ENCODE assay signal across 8 cellular contexts in the genomic region with DNA sequence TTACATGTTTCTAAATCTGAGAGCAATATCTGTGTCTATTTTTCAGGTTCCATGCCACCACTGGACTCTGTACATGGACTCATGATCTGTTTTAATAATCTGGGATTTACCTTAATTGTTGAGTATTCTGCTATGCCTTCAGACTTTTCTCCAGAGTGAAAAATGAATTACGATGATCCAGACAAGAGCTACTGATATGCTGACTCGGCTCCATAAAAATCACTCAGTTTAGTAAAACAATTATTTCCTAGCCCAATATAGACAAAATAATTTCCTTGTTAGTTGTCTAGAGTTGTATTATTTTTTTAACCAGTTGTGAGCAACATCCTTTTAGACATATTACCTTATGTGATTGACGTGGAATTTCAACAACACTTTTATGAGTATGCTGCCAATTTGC.
"Had no signal": no experiment of that assay in that cellular context is flagged by ENCODE, and none has a peak within 500 bp of the region (broad histone marks: within the 10 kb centered on the region; RNA-seq: fewer than 3 reads in every experiment).

No MANE protein-coding gene starts in this region.

- ATAC-seq: GM12878 had no signal

- FAIRE-seq: G401.6, GM12878, GM12891, GM12892, GM18507, GM19239 had no signal

- H3K4me3 ChIP-seq: GM12878 had no signal

- DNase-seq: GDM1, GF-D8 had no signal
